Comparison of ENCODE assay signal across 2 cellular contexts in the genomic region with DNA sequence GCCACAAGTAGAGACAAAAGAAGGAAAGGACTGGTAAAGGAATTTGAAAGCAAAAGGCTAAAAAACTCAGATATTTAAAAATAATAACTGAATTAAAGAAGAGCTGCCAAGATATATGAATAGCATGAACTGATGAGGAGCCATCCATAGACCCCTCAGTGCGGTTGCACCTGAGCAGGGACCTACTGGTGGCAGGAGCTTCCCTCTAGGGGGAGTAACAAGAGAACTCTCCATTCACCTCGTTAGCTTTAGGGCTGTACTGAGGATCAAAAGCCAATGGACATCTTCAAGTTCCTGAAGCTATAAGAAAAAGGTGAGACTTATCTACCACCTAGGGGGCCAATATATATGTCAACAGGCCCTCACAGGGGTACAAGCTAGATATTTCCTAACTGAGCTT.
TF ChIP-seq lines count a peak whose summit lies in the region.

No MANE protein-coding gene starts in this region.

TF ChIP-seq in GM23338, 12 proteins besides CTCF, POLR2A, EP300 and RAD21:
- TF ChIP-seq POLR2AphosphoS5 (IDR thresholded peaks at IDR 0.05; ENCODE audit: low read depth), result no peak
- TF ChIP-seq, protein P1, sequence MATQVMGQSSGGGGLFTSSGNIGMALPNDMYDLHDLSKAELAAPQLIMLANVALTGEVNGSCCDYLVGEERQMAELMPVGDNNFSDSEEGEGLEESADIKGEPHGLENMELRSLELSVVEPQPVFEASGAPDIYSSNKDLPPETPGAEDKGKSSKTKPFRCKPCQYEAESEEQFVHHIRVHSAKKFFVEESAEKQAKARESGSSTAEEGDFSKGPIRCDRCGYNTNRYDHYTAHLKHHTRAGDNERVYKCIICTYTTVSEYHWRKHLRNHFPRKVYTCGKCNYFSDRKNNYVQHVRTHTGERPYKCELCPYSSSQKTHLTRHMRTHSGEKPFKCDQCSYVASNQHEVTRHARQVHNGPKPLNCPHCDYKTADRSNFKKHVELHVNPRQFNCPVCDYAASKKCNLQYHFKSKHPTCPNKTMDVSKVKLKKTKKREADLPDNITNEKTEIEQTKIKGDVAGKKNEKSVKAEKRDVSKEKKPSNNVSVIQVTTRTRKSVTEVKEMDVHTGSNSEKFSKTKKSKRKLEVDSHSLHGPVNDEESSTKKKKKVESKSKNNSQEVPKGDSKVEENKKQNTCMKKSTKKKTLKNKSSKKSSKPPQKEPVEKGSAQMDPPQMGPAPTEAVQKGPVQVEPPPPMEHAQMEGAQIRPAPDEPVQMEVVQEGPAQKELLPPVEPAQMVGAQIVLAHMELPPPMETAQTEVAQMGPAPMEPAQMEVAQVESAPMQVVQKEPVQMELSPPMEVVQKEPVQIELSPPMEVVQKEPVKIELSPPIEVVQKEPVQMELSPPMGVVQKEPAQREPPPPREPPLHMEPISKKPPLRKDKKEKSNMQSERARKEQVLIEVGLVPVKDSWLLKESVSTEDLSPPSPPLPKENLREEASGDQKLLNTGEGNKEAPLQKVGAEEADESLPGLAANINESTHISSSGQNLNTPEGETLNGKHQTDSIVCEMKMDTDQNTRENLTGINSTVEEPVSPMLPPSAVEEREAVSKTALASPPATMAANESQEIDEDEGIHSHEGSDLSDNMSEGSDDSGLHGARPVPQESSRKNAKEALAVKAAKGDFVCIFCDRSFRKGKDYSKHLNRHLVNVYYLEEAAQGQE (IDR thresholded peaks at IDR 0.05; ENCODE audit: unreplicated experiment), result no peak

TF ChIP-seq in WTC11, 78 proteins besides CTCF, POLR2A, EP300 and RAD21:
- TF ChIP-seq TCF7 (CRISPR knock-in tag; IDR thresholded peaks at IDR 0.05; ENCODE audit: low read depth) (no peak), MXD4 (CRISPR knock-in tag; IDR thresholded peaks at IDR 0.05; ENCODE audit: borderline replicate concordance) (no peak), ZNF232 (CRISPR knock-in tag; IDR thresholded peaks at IDR 0.05) (no peak), GABPB1 (CRISPR knock-in tag; IDR thresholded peaks at IDR 0.05) (no peak)
- TF ChIP-seq, protein P2, sequence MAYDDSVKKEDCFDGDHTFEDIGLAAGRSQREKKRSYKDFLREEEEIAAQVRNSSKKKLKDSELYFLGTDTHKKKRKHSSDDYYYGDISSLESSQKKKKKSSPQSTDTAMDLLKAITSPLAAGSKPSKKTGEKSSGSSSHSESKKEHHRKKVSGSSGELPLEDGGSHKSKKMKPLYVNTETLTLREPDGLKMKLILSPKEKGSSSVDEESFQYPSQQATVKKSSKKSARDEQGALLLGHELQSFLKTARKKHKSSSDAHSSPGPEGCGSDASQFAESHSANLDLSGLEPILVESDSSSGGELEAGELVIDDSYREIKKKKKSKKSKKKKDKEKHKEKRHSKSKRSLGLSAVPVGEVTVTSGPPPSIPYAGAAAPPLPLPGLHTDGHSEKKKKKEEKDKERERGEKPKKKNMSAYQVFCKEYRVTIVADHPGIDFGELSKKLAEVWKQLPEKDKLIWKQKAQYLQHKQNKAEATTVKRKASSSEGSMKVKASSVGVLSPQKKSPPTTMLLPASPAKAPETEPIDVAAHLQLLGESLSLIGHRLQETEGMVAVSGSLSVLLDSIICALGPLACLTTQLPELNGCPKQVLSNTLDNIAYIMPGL (CRISPR knock-in tag; IDR thresholded peaks at IDR 0.05), result no peak
- TF ChIP-seq, protein P3, sequence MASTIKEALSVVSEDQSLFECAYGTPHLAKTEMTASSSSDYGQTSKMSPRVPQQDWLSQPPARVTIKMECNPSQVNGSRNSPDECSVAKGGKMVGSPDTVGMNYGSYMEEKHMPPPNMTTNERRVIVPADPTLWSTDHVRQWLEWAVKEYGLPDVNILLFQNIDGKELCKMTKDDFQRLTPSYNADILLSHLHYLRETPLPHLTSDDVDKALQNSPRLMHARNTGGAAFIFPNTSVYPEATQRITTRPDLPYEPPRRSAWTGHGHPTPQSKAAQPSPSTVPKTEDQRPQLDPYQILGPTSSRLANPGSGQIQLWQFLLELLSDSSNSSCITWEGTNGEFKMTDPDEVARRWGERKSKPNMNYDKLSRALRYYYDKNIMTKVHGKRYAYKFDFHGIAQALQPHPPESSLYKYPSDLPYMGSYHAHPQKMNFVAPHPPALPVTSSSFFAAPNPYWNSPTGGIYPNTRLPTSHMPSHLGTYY (CRISPR knock-in tag; IDR thresholded peaks at IDR 0.05), result no peak
- TF ChIP-seq, protein P4, sequence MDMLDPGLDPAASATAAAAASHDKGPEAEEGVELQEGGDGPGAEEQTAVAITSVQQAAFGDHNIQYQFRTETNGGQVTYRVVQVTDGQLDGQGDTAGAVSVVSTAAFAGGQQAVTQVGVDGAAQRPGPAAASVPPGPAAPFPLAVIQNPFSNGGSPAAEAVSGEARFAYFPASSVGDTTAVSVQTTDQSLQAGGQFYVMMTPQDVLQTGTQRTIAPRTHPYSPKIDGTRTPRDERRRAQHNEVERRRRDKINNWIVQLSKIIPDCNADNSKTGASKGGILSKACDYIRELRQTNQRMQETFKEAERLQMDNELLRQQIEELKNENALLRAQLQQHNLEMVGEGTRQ (CRISPR knock-in tag; IDR thresholded peaks at IDR 0.05), result no peak
